ENCODE assay signal across 8 cellular contexts in the genomic region with DNA sequence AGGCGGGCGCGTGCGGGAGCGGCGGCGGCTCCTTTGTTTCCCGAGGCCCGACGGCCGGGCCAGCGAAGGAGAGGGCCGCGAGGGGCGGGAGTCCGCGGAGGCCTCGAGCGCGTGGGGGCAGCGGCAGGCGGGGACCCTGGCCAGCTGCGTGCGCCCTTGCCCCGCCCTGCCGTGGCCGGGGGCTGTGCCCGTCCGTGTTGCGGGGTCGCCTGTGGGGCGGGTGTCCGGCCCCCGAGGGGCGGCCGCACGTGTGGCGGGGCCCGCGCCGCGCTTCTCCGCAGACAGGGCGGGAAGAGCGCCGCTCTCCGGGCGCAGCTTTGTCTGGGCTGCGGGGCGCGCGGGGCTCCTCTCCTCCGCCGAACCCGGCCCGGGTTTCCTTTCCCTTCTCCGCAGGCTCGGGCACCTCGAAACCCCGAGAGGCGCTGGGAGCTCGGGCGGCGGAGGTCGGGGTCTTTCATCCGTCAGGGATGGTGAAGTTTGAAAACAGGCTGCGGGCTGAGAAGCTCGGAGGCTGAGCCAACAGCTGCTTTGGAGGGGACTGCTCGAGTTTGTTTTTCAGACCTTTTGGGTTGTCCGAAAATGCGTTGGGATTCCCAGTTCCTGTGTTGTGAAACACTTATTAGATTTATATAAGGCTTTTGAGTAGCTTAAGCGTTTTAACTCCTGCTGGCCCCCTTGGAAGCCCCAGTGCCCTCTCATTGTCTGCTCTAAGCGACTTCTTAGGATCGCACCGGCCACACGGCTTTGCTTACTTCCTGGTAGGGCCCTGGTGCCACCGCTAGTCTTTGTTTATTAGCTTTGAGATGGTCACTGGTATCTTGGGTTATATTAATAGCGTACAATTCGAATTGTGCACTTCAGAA. TPM values are rescaled to one million over a fixed set of nuclear protein-coding genes. Genes with fewer than 3 reads are reported as not detected.
DNase-seq lines count a peak whose midpoint lies in the region; ATAC-seq and TF ChIP-seq lines count a peak whose summit lies in the region.

No MANE protein-coding gene starts in this region.

- peak in 6 of 7 experiments; percentile 11 to 59 (median 56) for TF ChIP-seq CTCF in body of pancreas (IDR thresholded peaks at IDR 0.05)
- no peak for TF ChIP-seq CTCF in retinal pigment epithelial cell (conservative IDR thresholded peaks at IDR 0.05; ENCODE audit: low read depth, low read length)

- H3K27me3 ChIP-seq in body of pancreas (no peaks in the 10 kb centered on the region), iPS-15b (ENCODE audit: control insufficient read depth, insufficient read depth, low read length) (peaks cover 89% of the 10 kb centered on the region)

- intact Hi-C loops in body of pancreas (cut with DNase I), result loop anchor here (10.0 kb wide), 1 partner anchor 60 kb away; no protein-coding TSS in a partner anchor

- peak; percentile 7 for ATAC-seq in GM21423 (IDR thresholded peaks at IDR 0.05; ENCODE audit: unreplicated experiment)
- ATAC-seq in SK-N-SH treated with all-trans-retinoic acid at 6 μM for 48 hours, result peak; percentile 58
- ATAC-seq in body of pancreas, result peak; percentile 2

- peak; percentile 24 to 91 (median 88) for TF ChIP-seq POLR2A in body of pancreas (IDR thresholded peaks at IDR 0.05)

- H3K27ac ChIP-seq in body of pancreas, result peak overlapping the region; percentile 97 to 99 (median 98)

- 0 to 1% methylated on average over 12 to 49 of the region's 79 CpGs for WGBS in body of pancreas, 2 donors

- H3K4me3 ChIP-seq in body of pancreas (peak overlapping the region; percentile 63 to 71), iPS-15b (ENCODE audit: low read depth, low read length) (peak overlapping the region; percentile 65), retinal pigment epithelial cell (ENCODE audit: low read length) (peak overlapping the region; percentile 85)

- H3K4me1 ChIP-seq in body of pancreas, result peaks cover 73% of the 10 kb centered on the region
- H3K4me1 ChIP-seq in iPS-15b (ENCODE audit: control insufficient read depth, insufficient read depth, low read length), result peaks cover 8% of the 10 kb centered on the region

- no peak overlapping the region for H3K9ac ChIP-seq in iPS-15b (ENCODE audit: low read depth, low read length)

- peak; percentile 74 for DNase-seq in D341Med (ENCODE audit: low spot score)
- peak; percentile 71 to 74 for DNase-seq in Kasumi-1 (lab: John Stamatoyannopoulos, UW)
- peak; percentile 78 to 84 (median 81) for DNase-seq in body of pancreas
- DNase-seq in retinal pigment epithelial cell (ENCODE audit: low read depth), result no peak
- DNase-seq in NCI-H187 treated with DMSO at 0.1 percent for 48 hours (lab: John Stamatoyannopoulos, UW), result no peak

- H3K9me3 ChIP-seq in body of pancreas, result no peaks in the 10 kb centered on the region
- H3K9me3 ChIP-seq in iPS-15b (ENCODE audit: control insufficient read depth, insufficient read depth, low read length), result no peaks in the 10 kb centered on the region

- H3K36me3 ChIP-seq in body of pancreas (replicated peaks in 1 of 2; ENCODE audit: insufficient read depth in 1 of 2, low read depth in 2 of 2) (no peaks in the 10 kb centered on the region), iPS-15b (ENCODE audit: control insufficient read depth, insufficient read depth, low read length) (no peaks in the 10 kb centered on the region)

TF ChIP-seq in SK-N-SH treated with all-trans-retinoic acid at 6 μM for 48 hours, 23 proteins besides CTCF, POLR2A, EP300 and RAD21:
- no peak for TF ChIP-seq ZNF70 (CRISPR knock-in tag; IDR thresholded peaks at IDR 0.05)
- TF ChIP-seq, protein P1, sequence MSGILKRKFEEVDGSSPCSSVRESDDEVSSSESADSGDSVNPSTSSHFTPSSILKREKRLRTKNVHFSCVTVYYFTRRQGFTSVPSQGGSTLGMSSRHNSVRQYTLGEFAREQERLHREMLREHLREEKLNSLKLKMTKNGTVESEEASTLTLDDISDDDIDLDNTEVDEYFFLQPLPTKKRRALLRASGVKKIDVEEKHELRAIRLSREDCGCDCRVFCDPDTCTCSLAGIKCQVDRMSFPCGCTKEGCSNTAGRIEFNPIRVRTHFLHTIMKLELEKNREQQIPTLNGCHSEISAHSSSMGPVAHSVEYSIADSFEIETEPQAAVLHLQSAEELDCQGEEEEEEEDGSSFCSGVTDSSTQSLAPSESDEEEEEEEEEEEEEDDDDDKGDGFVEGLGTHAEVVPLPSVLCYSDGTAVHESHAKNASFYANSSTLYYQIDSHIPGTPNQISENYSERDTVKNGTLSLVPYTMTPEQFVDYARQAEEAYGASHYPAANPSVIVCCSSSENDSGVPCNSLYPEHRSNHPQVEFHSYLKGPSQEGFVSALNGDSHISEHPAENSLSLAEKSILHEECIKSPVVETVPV (CRISPR knock-in tag; IDR thresholded peaks at IDR 0.05), result no peak
- TF ChIP-seq, protein P2, sequence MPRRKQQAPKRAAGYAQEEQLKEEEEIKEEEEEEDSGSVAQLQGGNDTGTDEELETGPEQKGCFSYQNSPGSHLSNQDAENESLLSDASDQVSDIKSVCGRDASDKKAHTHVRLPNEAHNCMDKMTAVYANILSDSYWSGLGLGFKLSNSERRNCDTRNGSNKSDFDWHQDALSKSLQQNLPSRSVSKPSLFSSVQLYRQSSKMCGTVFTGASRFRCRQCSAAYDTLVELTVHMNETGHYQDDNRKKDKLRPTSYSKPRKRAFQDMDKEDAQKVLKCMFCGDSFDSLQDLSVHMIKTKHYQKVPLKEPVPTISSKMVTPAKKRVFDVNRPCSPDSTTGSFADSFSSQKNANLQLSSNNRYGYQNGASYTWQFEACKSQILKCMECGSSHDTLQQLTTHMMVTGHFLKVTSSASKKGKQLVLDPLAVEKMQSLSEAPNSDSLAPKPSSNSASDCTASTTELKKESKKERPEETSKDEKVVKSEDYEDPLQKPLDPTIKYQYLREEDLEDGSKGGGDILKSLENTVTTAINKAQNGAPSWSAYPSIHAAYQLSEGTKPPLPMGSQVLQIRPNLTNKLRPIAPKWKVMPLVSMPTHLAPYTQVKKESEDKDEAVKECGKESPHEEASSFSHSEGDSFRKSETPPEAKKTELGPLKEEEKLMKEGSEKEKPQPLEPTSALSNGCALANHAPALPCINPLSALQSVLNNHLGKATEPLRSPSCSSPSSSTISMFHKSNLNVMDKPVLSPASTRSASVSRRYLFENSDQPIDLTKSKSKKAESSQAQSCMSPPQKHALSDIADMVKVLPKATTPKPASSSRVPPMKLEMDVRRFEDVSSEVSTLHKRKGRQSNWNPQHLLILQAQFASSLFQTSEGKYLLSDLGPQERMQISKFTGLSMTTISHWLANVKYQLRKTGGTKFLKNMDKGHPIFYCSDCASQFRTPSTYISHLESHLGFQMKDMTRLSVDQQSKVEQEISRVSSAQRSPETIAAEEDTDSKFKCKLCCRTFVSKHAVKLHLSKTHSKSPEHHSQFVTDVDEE (CRISPR knock-in tag; IDR thresholded peaks at IDR 0.05), result no peak; the same call in 1 of the 2 replicates
- TF ChIP-seq CSDC2 (CRISPR knock-in tag; IDR thresholded peaks at IDR 0.05), result no peak
- TF ChIP-seq, protein P3, sequence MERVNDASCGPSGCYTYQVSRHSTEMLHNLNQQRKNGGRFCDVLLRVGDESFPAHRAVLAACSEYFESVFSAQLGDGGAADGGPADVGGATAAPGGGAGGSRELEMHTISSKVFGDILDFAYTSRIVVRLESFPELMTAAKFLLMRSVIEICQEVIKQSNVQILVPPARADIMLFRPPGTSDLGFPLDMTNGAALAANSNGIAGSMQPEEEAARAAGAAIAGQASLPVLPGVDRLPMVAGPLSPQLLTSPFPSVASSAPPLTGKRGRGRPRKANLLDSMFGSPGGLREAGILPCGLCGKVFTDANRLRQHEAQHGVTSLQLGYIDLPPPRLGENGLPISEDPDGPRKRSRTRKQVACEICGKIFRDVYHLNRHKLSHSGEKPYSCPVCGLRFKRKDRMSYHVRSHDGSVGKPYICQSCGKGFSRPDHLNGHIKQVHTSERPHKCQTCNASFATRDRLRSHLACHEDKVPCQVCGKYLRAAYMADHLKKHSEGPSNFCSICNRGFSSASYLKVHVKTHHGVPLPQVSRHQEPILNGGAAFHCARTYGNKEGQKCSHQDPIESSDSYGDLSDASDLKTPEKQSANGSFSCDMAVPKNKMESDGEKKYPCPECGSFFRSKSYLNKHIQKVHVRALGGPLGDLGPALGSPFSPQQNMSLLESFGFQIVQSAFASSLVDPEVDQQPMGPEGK (CRISPR knock-in tag; IDR thresholded peaks at IDR 0.05; ENCODE audit: borderline replicate concordance), result no peak
TF ChIP-seq in SK-N-SH treated with all-trans-retinoic acid at 6 μM for 48 hours: peak in this region for 0.

RNA-seq across cellular contexts. Expression of a gene that starts 0.8 kb away (rescaled TPM):
- total RNA-seq in body of pancreas, result 10 to 100 TPM; 48.8 to 50.1 TPM

Comparison
In these comparisons a context has a peak if more than half of its experiments do, and no peak if none do; other contexts are left out.
1. DNase-seq: peak in D341Med (single experiment), Kasumi-1 (2 of 2) and body of pancreas (4 of 4); none in retinal pigment epithelial cell (single experiment) and NCI-H187 treated with DMSO at 0.1 percent for 48 hours (single experiment).
2. ATAC-seq: peak in every context shown above with its lines; median percentile 58 in SK-N-SH treated with all-trans-retinoic acid at 6 μM for 48 hours; 7 in GM21423; 2 in body of pancreas.
3. Peak in every context shown above with its lines, with median percentiles within 50 percentile points of each other: H3K4me3 ChIP-seq.